ENCODE assay signal across 31 cellular contexts in the genomic region with DNA sequence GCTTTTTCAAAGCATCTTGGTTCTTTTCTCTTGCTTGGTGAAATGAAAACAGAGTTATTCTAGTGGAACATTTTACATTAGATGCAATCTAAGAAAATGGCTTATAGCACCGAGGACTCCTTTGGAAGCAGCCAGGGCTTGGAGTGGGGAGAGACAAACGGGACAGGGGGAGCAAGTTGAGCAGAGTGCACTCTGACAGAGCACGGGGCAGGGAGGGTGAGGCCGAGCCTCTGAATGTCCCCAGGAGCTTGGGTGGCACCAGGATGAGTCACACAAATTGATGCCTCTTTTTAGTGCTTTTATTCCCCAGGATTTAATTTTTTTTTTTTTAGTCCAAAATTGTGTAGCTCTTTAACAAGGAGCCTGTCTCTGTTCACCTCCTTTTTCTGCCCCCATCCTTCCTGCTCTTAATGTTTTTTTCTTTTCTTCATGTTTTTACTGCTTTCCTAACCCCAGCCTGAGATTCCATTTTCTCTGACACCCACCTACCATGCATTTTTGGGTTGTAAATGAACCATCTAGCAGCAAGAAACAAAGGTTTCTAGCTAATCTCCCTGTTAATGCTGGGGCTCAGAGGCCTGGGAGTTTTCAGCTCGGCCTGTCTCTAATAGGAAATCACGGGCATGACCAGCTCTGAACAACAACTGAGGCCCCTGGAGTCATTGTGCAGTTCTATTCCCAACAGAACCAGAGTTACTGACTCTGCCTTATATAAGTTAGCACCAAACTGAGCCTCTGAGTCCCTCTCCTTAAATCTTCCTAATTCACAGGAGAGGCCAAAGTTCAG.
DNase-seq lines count a peak whose midpoint lies in the region; ATAC-seq and TF ChIP-seq lines count a peak whose summit lies in the region.
"Had no signal": no experiment of that assay in that cellular context is flagged by ENCODE, and none has a peak within 500 bp of the region (broad histone marks: within the 10 kb centered on the region; RNA-seq: fewer than 3 reads in every experiment).

No MANE protein-coding gene starts in this region.

- no peak overlapping the region for H4K8ac ChIP-seq in neuronal stem cell (ENCODE audit: low read depth, low read length)

- intact Hi-C loops in sciatic nerve (cut with DNase I) = no loop called here

- H3K4me3 ChIP-seq in endodermal cell (ENCODE audit: low read length) = no peak overlapping the region
- no peak overlapping the region for H3K4me3 ChIP-seq in neuronal stem cell (ENCODE audit: low read length in 2 of 2)
- H3K4me3 ChIP-seq: MG63 had no signal

- H3K18ac ChIP-seq in neuronal stem cell (ENCODE audit: low read length) = peak overlapping the region; percentile 9

- no peak overlapping the region for H2AFZ ChIP-seq in neuronal stem cell (ENCODE audit: low read length)

- no peak overlapping the region for H2AK5ac ChIP-seq in neuronal stem cell (ENCODE audit: low read depth, low read length)

- peaks cover 3% of the 10 kb centered on the region for H3K27me3 Mint-ChIP-seq in endodermal cell (ENCODE audit: insufficient read depth)
- H3K27me3 Mint-ChIP-seq in activated T-cell treated with anti-CD3 and anti-CD28 coated beads, Interleukin-2, amount 50 U/mL, for 4 hours (ENCODE audit: low read depth) = peaks cover 11% of the 10 kb centered on the region

- ATAC-seq in activated T-cell treated with anti-CD3 and anti-CD28 coated beads, Interleukin-2, amount 50 U/mL, for 4 hours = no peak
- no peak for ATAC-seq in GM18861 (IDR thresholded peaks at IDR 0.05; ENCODE audit: unreplicated experiment)
- ATAC-seq in sciatic nerve = no peak
- ATAC-seq: activated CD4-positive, alpha-beta T cell treated with anti-CD3 and anti-CD28 coated beads for 36 hours; activated CD8-positive, alpha-beta T cell treated with anti-CD3 and anti-CD28 coated beads, Interleukin-2, amount 10 ng/mL, durations not matched to agents 7 days and 5 days; natural killer cell; Right ventricle myocardium inferior; SK-N-SH treated with all-trans-retinoic acid at 6 μM for 48 hours had no signal

- no peaks in the 10 kb centered on the region for H3K36me3 Mint-ChIP-seq in endodermal cell (ENCODE audit: low read depth)
- H3K36me3 Mint-ChIP-seq in activated T-cell treated with anti-CD3 and anti-CD28 coated beads, Interleukin-2, amount 50 U/mL, for 4 hours (ENCODE audit: insufficient read depth) = no peaks in the 10 kb centered on the region
- H3K36me3 Mint-ChIP-seq: natural killer cell had no signal

- H3K36me3 ChIP-seq in endodermal cell (ENCODE audit: control insufficient read depth, insufficient read depth, low read length) (no peaks in the 10 kb centered on the region), neuronal stem cell (replicated peaks in 1 of 2; ENCODE audit: control insufficient read depth in 2 of 2, insufficient read depth in 2 of 2, low read length in 2 of 2) (no peaks in the 10 kb centered on the region)
- H3K36me3 ChIP-seq: MG63 had no signal

- no peaks in the 10 kb centered on the region for H3K9me3 Mint-ChIP-seq in endodermal cell
- no peaks in the 10 kb centered on the region for H3K9me3 Mint-ChIP-seq in activated T-cell treated with anti-CD3 and anti-CD28 coated beads, Interleukin-2, amount 50 U/mL, for 4 hours
- H3K9me3 Mint-ChIP-seq: activated T-helper 2 cell treated with anti-CD3 and anti-CD28 coated beads, Interferon-gamma antibody, Interleukin-2, Interleukin-4, amounts not matched to agents 10 μg/mL and 5 μg/mL and 100 μg/mL, durations not matched to agents 14 hours and 24 hours and 36 hours; CD4-positive, alpha-beta T cell; natural killer cell; T-helper 2 cell treated with Interferon-gamma antibody and Interleukin-4, amounts not matched to agents 5 μg/mL and 100 μg/mL, for 36 hours had no signal

- DNase-seq in A172 (ENCODE audit: low spot score) (peak; percentile 27), M059J (ENCODE audit: low read depth) (peak; percentile 55), endodermal cell (peak; percentile 22), neuronal stem cell (ENCODE audit: low spot score) (peak; percentile 33), sciatic nerve (ENCODE audit: low spot score) (no peak), cerebellum (ENCODE audit: low spot score) (no peak)
- no peak for DNase-seq in activated T-cell treated with anti-CD3 and anti-CD28 coated beads, Interleukin-2, amount 50 U/mL, for 4 hours
- DNase-seq: activated CD4-positive, alpha-beta T cell treated with anti-CD3 and anti-CD28 coated beads for 36 hours; activated CD8-positive, alpha-beta T cell treated with anti-CD3 and anti-CD28 coated beads, Interleukin-2, amount 10 ng/mL, durations not matched to agents 7 days and 5 days; activated naive CD4-positive, alpha-beta T cell treated with anti-CD3 and anti-CD28 coated beads, Interleukin-2, amount 50 U/mL, for 16 hours; AML-193; amniotic stem cell; CD4-positive, alpha-beta T cell; effector CD4-positive, alpha-beta T cell; GOT3; KBM-7; MG63; natural killer cell; NCI-H1417; NCI-H2029 treated with DMSO at 0.1 percent for 48 hours; NCI-H2227 treated with DMSO at 0.1 percent for 48 hours; NCI-H69; stimulated activated CD4-positive, alpha-beta T cell treated with anti-CD3 and anti-CD28 coated beads, Interleukin-15, amount 100 ng/mL, for 24 hours; stimulated activated CD4-positive, alpha-beta T cell treated with anti-CD3 and anti-CD28 coated beads, Interleukin-4, amount 100 ng/mL, for 4 hours; trophoblast cell had no signal

- no peaks in the 10 kb centered on the region for H3K79me1 ChIP-seq in neuronal stem cell (ENCODE audit: low read depth, low read length)

- H3K4me1 ChIP-seq in endodermal cell (ENCODE audit: control insufficient read depth, insufficient read depth, low read length) = peaks cover 5% of the 10 kb centered on the region
- H3K4me1 ChIP-seq in neuronal stem cell (ENCODE audit: control insufficient read depth in 2 of 2, insufficient read depth in 1 of 2, low read depth in 1 of 2, low read length in 2 of 2) = peaks cover 0 to 7% of the 10 kb centered on the region in 2 donors

- no peak overlapping the region for H3K4me2 ChIP-seq in neuronal stem cell (ENCODE audit: insufficient read depth, low read length, poor library complexity, severe bottlenecking)

- no peak overlapping the region for H3K4ac ChIP-seq in neuronal stem cell (ENCODE audit: low read length)

- H3K23ac ChIP-seq in neuronal stem cell (ENCODE audit: low read depth, low read length, poor library complexity) = no peak overlapping the region

- no peak overlapping the region for H3K27ac Mint-ChIP-seq in endodermal cell
- H3K27ac Mint-ChIP-seq: activated CD4-positive, alpha-beta T cell treated with anti-CD3 and anti-CD28 coated beads for 36 hours; activated CD8-positive, alpha-beta T cell treated with anti-CD3 and anti-CD28 coated beads, Interleukin-2, amount 10 ng/mL, durations not matched to agents 7 days and 5 days; activated T-helper 2 cell treated with anti-CD3 and anti-CD28 coated beads, Interferon-gamma antibody, Interleukin-2, Interleukin-4, amounts not matched to agents 10 μg/mL and 5 μg/mL and 100 μg/mL, durations not matched to agents 14 hours and 24 hours and 36 hours; CD4-positive, alpha-beta T cell; natural killer cell; T-helper 2 cell treated with Interferon-gamma antibody and Interleukin-4, amounts not matched to agents 5 μg/mL and 100 μg/mL, for 36 hours had no signal

- H3K9ac ChIP-seq in endodermal cell (ENCODE audit: extremely low read depth, low read length, poor library complexity, severe bottlenecking) = no peak overlapping the region
- no peak overlapping the region for H3K9ac ChIP-seq in neuronal stem cell (ENCODE audit: low read depth, low read length, poor library complexity)

- WGBS in endodermal cell (ENCODE audit: insufficient coverage in 1 of 2, insufficient read length in 1 of 2), 2 experiments = 54 to 76% methylated on average over 6 of the region's 6 CpGs
- no CpG with 5 or more reads among the region's 6 CpGs for WGBS in neuronal stem cell (ENCODE audit: extremely low coverage in 2 of 2, insufficient read length in 2 of 2, insufficient replicate concordance in 1 of 2), 2 donors

- H2BK120ac ChIP-seq in neuronal stem cell (ENCODE audit: low read depth, low read length) = no peak overlapping the region

- H2BK15ac ChIP-seq in neuronal stem cell (ENCODE audit: low read length) = no peak overlapping the region

- H3K9me3 ChIP-seq in endodermal cell (ENCODE audit: control insufficient read depth, low read length) = no peaks in the 10 kb centered on the region
- no peaks in the 10 kb centered on the region for H3K9me3 ChIP-seq in neuronal stem cell (replicated peaks in 1 of 2; ENCODE audit: control insufficient read depth in 2 of 2, insufficient read depth in 1 of 2, low read depth in 1 of 2, low read length in 2 of 2)
- H3K9me3 ChIP-seq: MG63 had no signal

- H3K27me3 ChIP-seq in endodermal cell (ENCODE audit: control insufficient read depth, insufficient read depth, low read length, poor library complexity, severe bottlenecking) = no peaks in the 10 kb centered on the region
- H3K27me3 ChIP-seq in neuronal stem cell (ENCODE audit: control insufficient read depth in 3 of 3, insufficient read depth in 3 of 3, low read depth in 1 of 3, low read length in 3 of 3) = no peaks in the 10 kb centered on the region
- H3K27me3 ChIP-seq: MG63 had no signal

- no peak overlapping the region for H3K27ac ChIP-seq in endodermal cell (ENCODE audit: low read depth, low read length)
- H3K27ac ChIP-seq in neuronal stem cell (replicated peaks; ENCODE audit: low read length) = peak overlapping the region; percentile 62
- H3K27ac ChIP-seq: epithelial cell of prostate had no signal

- H3K14ac ChIP-seq in neuronal stem cell (ENCODE audit: low read length) = no peak overlapping the region

- H2BK5ac ChIP-seq in neuronal stem cell (ENCODE audit: low read length) = no peak overlapping the region

- H2BK12ac ChIP-seq in neuronal stem cell (ENCODE audit: low read length) = no peak overlapping the region

- no peak for TF ChIP-seq CTCF in endodermal cell (conservative IDR thresholded peaks at IDR 0.05)

- peaks cover 6% of the 10 kb centered on the region for H3K4me1 Mint-ChIP-seq in endodermal cell
- no peaks in the 10 kb centered on the region for H3K4me1 Mint-ChIP-seq in activated T-cell treated with anti-CD3 and anti-CD28 coated beads, Interleukin-2, amount 50 U/mL, for 4 hours (ENCODE audit: low read depth)
- H3K4me1 Mint-ChIP-seq: activated CD4-positive, alpha-beta T cell treated with anti-CD3 and anti-CD28 coated beads for 36 hours; natural killer cell had no signal

- H3K4me3 Mint-ChIP-seq in endodermal cell = no peak overlapping the region
- H3K4me3 Mint-ChIP-seq in activated T-cell treated with anti-CD3 and anti-CD28 coated beads, Interleukin-2, amount 50 U/mL, for 4 hours = no peak overlapping the region
- H3K4me3 Mint-ChIP-seq: activated CD4-positive, alpha-beta T cell treated with anti-CD3 and anti-CD28 coated beads for 36 hours; activated CD8-positive, alpha-beta T cell treated with anti-CD3 and anti-CD28 coated beads, Interleukin-2, amount 10 ng/mL, durations not matched to agents 7 days and 5 days; CD4-positive, alpha-beta T cell; natural killer cell; T-helper 2 cell treated with Interferon-gamma antibody and Interleukin-4, amounts not matched to agents 5 μg/mL and 100 μg/mL, for 36 hours had no signal

- H4K91ac ChIP-seq in neuronal stem cell (ENCODE audit: low read depth, low read length, poor library complexity) = no peak overlapping the region

Comparison
In these comparisons a context has a peak if more than half of its experiments do, and no peak if none do; other contexts are left out.
1. DNase-seq: peak in A172 (single experiment), M059J (single experiment), endodermal cell (single experiment) and neuronal stem cell (single experiment); none in activated T-cell treated with anti-CD3 and anti-CD28 coated beads, Interleukin-2, amount 50 U/mL, for 4 hours (single experiment), sciatic nerve (single experiment) and cerebellum (single experiment).